In the genomic region with DNA sequence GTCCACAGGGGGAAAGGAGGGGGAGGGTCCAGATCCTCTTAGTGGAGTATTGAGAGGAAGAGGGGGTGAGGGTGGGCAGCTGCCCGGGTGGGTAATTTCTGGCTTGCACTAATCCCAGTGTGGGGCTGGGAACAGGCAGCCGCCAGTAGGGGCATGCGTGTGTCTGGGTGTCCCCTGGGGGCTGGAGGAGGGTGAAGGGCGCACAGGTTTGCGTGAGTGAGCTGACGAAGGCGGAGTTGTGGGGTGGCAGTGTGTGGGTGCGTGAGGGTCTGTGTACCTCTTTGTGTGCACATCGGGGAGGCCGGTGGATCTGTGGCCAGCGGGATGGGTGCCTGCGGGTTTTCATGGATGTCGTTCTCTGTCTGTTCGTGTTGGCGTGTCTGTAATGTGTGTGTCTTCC, we compare ENCODE assay signal across 17 cellular contexts.
DNase-seq lines count a peak whose midpoint lies in the region; ATAC-seq, FAIRE-seq and TF ChIP-seq lines count a peak whose summit lies in the region.
"Had no signal": no experiment of that assay in that cellular context is flagged by ENCODE, and none has a peak within 500 bp of the region (broad histone marks: within the 10 kb centered on the region; RNA-seq: fewer than 3 reads in every experiment).

No MANE protein-coding gene starts in this region.

- in situ Hi-C loops in HepG2 (cut with HindIII; ENCODE audit: extremely low pct_ligation_motif_present, low pct_unique_long_range_greater_than_20kb): no loop called here

- TF ChIP-seq EP300 in HepG2 (IDR thresholded peaks at IDR 0.05; ENCODE audit: low read depth in 2 of 2, low read length in 2 of 2) (no peak), HepG2 (CRISPR knock-in tag; IDR thresholded peaks at IDR 0.05; ENCODE audit: borderline replicate concordance) (no peak), ovary (IDR thresholded peaks at IDR 0.05) (no peak)

- H3K27ac ChIP-seq in HepG2 (ENCODE audit: extremely low read length, insufficient read depth, low read length): no peak overlapping the region
- H3K27ac ChIP-seq in right lobe of liver: no peak overlapping the region
- no peak overlapping the region for H3K27ac ChIP-seq in WERI-Rb-1
- no peak overlapping the region for H3K27ac ChIP-seq in neural progenitor cell
- no peak overlapping the region for H3K27ac ChIP-seq in ovary
- H3K27ac ChIP-seq: HL-60 had no signal

- H3F3A ChIP-seq in neural progenitor cell (ENCODE audit: low read depth): no peaks in the 10 kb centered on the region

- H3K36me3 Mint-ChIP-seq in neural progenitor cell: peaks cover 4% of the 10 kb centered on the region
- no peaks in the 10 kb centered on the region for H3K36me3 Mint-ChIP-seq in Caco-2 (ENCODE audit: insufficient read depth, unreplicated experiment)

- H3K4me1 Mint-ChIP-seq in neural progenitor cell (peaks cover 47% of the 10 kb centered on the region), Caco-2 (ENCODE audit: low read depth, unreplicated experiment) (no peaks in the 10 kb centered on the region)

- no peak for DNase-seq in HepG2 (ENCODE audit: low spot score)
- DNase-seq in right lobe of liver: no peak
- DNase-seq in WERI-Rb-1: peak; percentile 84
- peak; percentile 34 for DNase-seq in neural progenitor cell (ENCODE audit: low spot score)
- no peak for DNase-seq in ovary
- DNase-seq in Caco-2: no peak
- DNase-seq in NCI-H1417 (lab: John Stamatoyannopoulos, UW): no peak
- DNase-seq: 8988T; C1 segment of cervical spinal cord; CD4-positive, alpha-beta T cell; DND-41; GDM1; H9 had no signal

- WGBS in HepG2 (ENCODE audit: low lambda C conversion rate): 20% methylated on average over 8 of the region's 15 CpGs
- 73% methylated on average over 6 of the region's 15 CpGs for WGBS in right lobe of liver (ENCODE audit: insufficient coverage, low coverage, low lambda C conversion rate, missing lambda C conversion rate)
- 56 to 72% (median 66%) methylated on average over 15 of the region's 15 CpGs for WGBS in ovary, 3 donors

- H4K20me1 ChIP-seq in HepG2 (ENCODE audit: insufficient read depth, low read length) (no peaks in the 10 kb centered on the region), neural progenitor cell (ENCODE audit: low read depth) (no peaks in the 10 kb centered on the region)

- intact Hi-C loops in HepG2 (cut with micrococcal nuclease; ENCODE audit: unreplicated experiment) (no loop called here), right lobe of liver (cut with DNase I) (no loop called here), ovary (cut with DNase I) (no loop called here), Caco-2 (cut with micrococcal nuclease; ENCODE audit: unreplicated experiment) (no loop called here)

- no peak for TF ChIP-seq RAD21 in HepG2 (CRISPR knock-in tag; IDR thresholded peaks at IDR 0.05)

- H3K36me3 ChIP-seq in HepG2 (replicated peaks in 1 of 2; ENCODE audit: control insufficient read depth in 1 of 2, insufficient read depth in 2 of 2, low read length in 2 of 2) (no peaks in the 10 kb centered on the region), right lobe of liver (no peaks in the 10 kb centered on the region), WERI-Rb-1 (no peaks in the 10 kb centered on the region), neural progenitor cell (no peaks in the 10 kb centered on the region), ovary (no peaks in the 10 kb centered on the region), Caco-2 (ENCODE audit: control insufficient read depth, insufficient read depth, low read length) (no peaks in the 10 kb centered on the region)

- H3K4me1 ChIP-seq in HepG2 (ENCODE audit: insufficient read depth, low read length): no peaks in the 10 kb centered on the region
- no peaks in the 10 kb centered on the region for H3K4me1 ChIP-seq in right lobe of liver
- H3K4me1 ChIP-seq in neural progenitor cell: peaks cover 40% of the 10 kb centered on the region
- no peaks in the 10 kb centered on the region for H3K4me1 ChIP-seq in ovary (ENCODE audit: insufficient read depth)
- H3K4me1 ChIP-seq in Caco-2: no peaks in the 10 kb centered on the region

- H3K4me3 ChIP-seq in HepG2 (replicated peaks in 1 of 3; ENCODE audit: insufficient read depth in 1 of 3, low read depth in 2 of 3, low read length in 3 of 3) (no peak overlapping the region), right lobe of liver (no peak overlapping the region), WERI-Rb-1 (ENCODE audit: low read depth, low read length) (no peak overlapping the region), neural progenitor cell (no peak overlapping the region), ovary (no peak overlapping the region), Caco-2 (ENCODE audit: low read depth, low read length) (no peak overlapping the region)
- H3K4me3 ChIP-seq: K562 had no signal

- H3K4me3 Mint-ChIP-seq in neural progenitor cell (no peak overlapping the region), Caco-2 (ENCODE audit: unreplicated experiment) (no peak overlapping the region)
- H3K4me3 Mint-ChIP-seq: CD4-positive, alpha-beta T cell; H9 had no signal

- H3K9ac ChIP-seq in HepG2 (ENCODE audit: insufficient read depth, low read depth, low read length) (no peak overlapping the region), neural progenitor cell (no peak overlapping the region)

- CTCF ChIA-PET in HepG2 (lab: Yijun Ruan, JAX; ENCODE audit: low intra/inter-chr PET ratio, low total read pairs): no interaction called here
- CTCF ChIA-PET in Caco-2 (lab: Charles Lee): no interaction called here

- H3K27me3 ChIP-seq in HepG2 (ENCODE audit: control insufficient read depth in 1 of 2, insufficient read depth in 2 of 2, low read length in 2 of 2) (peaks cover 2 to 79% of the 10 kb centered on the region in 2 experiments; a peak in 4 of 5 replicates), right lobe of liver (peaks cover 0 to 10% of the 10 kb centered on the region in 2 donors), WERI-Rb-1 (ENCODE audit: insufficient read depth, low read depth, severe bottlenecking) (no peaks in the 10 kb centered on the region), neural progenitor cell (peaks cover 14% of the 10 kb centered on the region), ovary (no peaks in the 10 kb centered on the region), Caco-2 (replicated peaks; ENCODE audit: control insufficient read depth, insufficient read depth, low read length) (no peaks in the 10 kb centered on the region)

- BruUV-seq in HepG2 (replicated peaks; lab: Mats Ljungman, UMichigan) (no TSS peak), Caco-2 (replicated peaks; lab: Mats Ljungman, UMichigan) (no TSS peak)

- H2AFZ ChIP-seq in HepG2 (ENCODE audit: low read length) (no peak overlapping the region), neural progenitor cell (replicated peaks) (no peak overlapping the region)

- H3K4me2 ChIP-seq in HepG2 (ENCODE audit: low read depth, low read length) (no peak overlapping the region), neural progenitor cell (no peak overlapping the region)

- FAIRE-seq in HepG2 (lab: Jason Lieb, UNC): no peak
- FAIRE-seq: GM12892, GM19239, K562 had no signal

- ATAC-seq in HepG2 (peak; percentile 53), right lobe of liver (no peak)
- ATAC-seq: K562 had no signal

- no peaks in the 10 kb centered on the region for H3K79me2 ChIP-seq in HepG2 (ENCODE audit: insufficient read depth, low read length)
- no peaks in the 10 kb centered on the region for H3K79me2 ChIP-seq in neural progenitor cell (ENCODE audit: low read depth)

- H3K27me3 Mint-ChIP-seq in neural progenitor cell (ENCODE audit: insufficient read depth, low read depth) (peaks cover 20% of the 10 kb centered on the region), Caco-2 (ENCODE audit: insufficient read depth, unreplicated experiment) (peaks cover 21% of the 10 kb centered on the region)

- H3K9me3 ChIP-seq in HepG2 (ENCODE audit: low read length) (no peaks in the 10 kb centered on the region), right lobe of liver (no peaks in the 10 kb centered on the region), WERI-Rb-1 (ENCODE audit: severe bottlenecking) (no peaks in the 10 kb centered on the region), neural progenitor cell (ENCODE audit: low read depth) (no peaks in the 10 kb centered on the region), ovary (no peaks in the 10 kb centered on the region), Caco-2 (no peaks in the 10 kb centered on the region)

- H3K27ac Mint-ChIP-seq in neural progenitor cell: peak overlapping the region; percentile 0
- no peak overlapping the region for H3K27ac Mint-ChIP-seq in Caco-2 (ENCODE audit: unreplicated experiment)
- H3K27ac Mint-ChIP-seq: CD4-positive, alpha-beta T cell; H9 had no signal

- H3K9me3 Mint-ChIP-seq in neural progenitor cell (no peaks in the 10 kb centered on the region), Caco-2 (ENCODE audit: unreplicated experiment) (no peaks in the 10 kb centered on the region)
- H3K9me3 Mint-ChIP-seq: CD4-positive, alpha-beta T cell; H9 had no signal

- TF ChIP-seq CTCF in HepG2 (CRISPR knock-in tag; IDR thresholded peaks at IDR 0.05): no peak
- no peak for TF ChIP-seq CTCF in right lobe of liver (IDR thresholded peaks at IDR 0.05)
- TF ChIP-seq CTCF in WERI-Rb-1 (IDR thresholded peaks at IDR 0.05; ENCODE audit: low read depth, low read length): peak; percentile 67
- peak; percentile 30 for TF ChIP-seq CTCF in neural progenitor cell (IDR thresholded peaks at IDR 0.05)
- no peak for TF ChIP-seq CTCF in ovary (IDR thresholded peaks at IDR 0.05)
- TF ChIP-seq CTCF in Caco-2 (IDR thresholded peaks at IDR 0.05; ENCODE audit: insufficient read depth in 1 of 2, low read depth in 1 of 2, low read length in 1 of 2, severe bottlenecking in 1 of 2, unreplicated experiment in 1 of 2): no peak

- POLR2A ChIA-PET in HepG2 (lab: Yijun Ruan, JAX) (no interaction called here), Caco-2 (lab: Charles Lee) (no interaction called here)

- TF ChIP-seq POLR2A in HepG2 (IDR thresholded peaks at IDR 0.05; ENCODE audit: insufficient read depth in 1 of 2, low read depth in 2 of 2, low read length in 2 of 2) (no peak), right lobe of liver (IDR thresholded peaks at IDR 0.05) (no peak), ovary (IDR thresholded peaks at IDR 0.05) (no peak)

TF ChIP-seq in HepG2, 621 proteins besides CTCF, POLR2A, EP300 and RAD21 (continues in another document):
- TF ChIP-seq ZC3H4 (CRISPR knock-in tag; IDR thresholded peaks at IDR 0.05; ENCODE audit: borderline replicate concordance): no peak
- no peak for TF ChIP-seq TGIF2 (CRISPR knock-in tag; IDR thresholded peaks at IDR 0.05)
- TF ChIP-seq, protein P1, sequence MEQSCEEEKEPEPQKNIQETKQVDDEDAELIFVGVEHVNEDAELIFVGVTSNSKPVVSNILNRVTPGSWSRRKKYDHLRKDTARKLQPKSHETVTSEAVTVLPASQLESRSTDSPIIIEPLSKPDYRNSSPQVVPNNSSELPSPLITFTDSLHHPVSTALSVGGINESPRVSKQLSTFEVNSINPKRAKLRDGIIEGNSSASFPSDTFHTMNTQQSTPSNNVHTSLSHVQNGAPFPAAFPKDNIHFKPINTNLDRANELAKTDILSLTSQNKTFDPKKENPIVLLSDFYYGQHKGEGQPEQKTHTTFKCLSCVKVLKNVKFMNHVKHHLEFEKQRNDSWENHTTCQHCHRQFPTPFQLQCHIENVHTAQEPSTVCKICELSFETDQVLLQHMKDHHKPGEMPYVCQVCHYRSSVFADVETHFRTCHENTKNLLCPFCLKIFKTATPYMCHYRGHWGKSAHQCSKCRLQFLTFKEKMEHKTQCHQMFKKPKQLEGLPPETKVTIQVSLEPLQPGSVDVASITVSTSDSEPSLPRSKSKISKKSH (CRISPR knock-in tag; IDR thresholded peaks at IDR 0.05; ENCODE audit: borderline replicate concordance): no peak
- no peak for TF ChIP-seq ZNF672 (CRISPR knock-in tag; IDR thresholded peaks at IDR 0.05)

Comparison
In these comparisons a context has a peak if more than half of its experiments do, and no peak if none do; other contexts are left out.
1. DNase-seq: peak in WERI-Rb-1 (single experiment) and neural progenitor cell (single experiment); none in HepG2 (single experiment), right lobe of liver (0 of 3), ovary (0 of 5), Caco-2 (0 of 2) and NCI-H1417 (0 of 3).
2. CTCF ChIP-seq: peak in WERI-Rb-1 (single experiment) and neural progenitor cell (single experiment); none in HepG2 (single experiment), right lobe of liver (0 of 4), ovary (0 of 3) and Caco-2 (0 of 2).